In genomic region chr11:8777907-8778767, GRCh38 we compare ENCODE assay signal across 9 cellular contexts.
DNase-seq lines count a peak whose midpoint lies in the region; ATAC-seq, FAIRE-seq and TF ChIP-seq lines count a peak whose summit lies in the region.
"Had no signal": no experiment of that assay in that cellular context is flagged by ENCODE, and none has a peak within 500 bp of the region (broad histone marks: within the 10 kb centered on the region; RNA-seq: fewer than 3 reads in every experiment).

No MANE protein-coding gene starts in this region.

- H3F3A ChIP-seq in GM23248 (ENCODE audit: insufficient read depth) = peaks cover 17% of the 10 kb centered on the region

- DNase-seq in GM23248 (peak; percentile 68), astrocyte of the cerebellum (ENCODE audit: low read depth) (peak; percentile 42), keratinocyte (ENCODE audit: low read depth, low spot score) (no peak), SKM-1 (lab: John Stamatoyannopoulos, UW; ENCODE audit: unreplicated experiment) (no peak)
- no peak for DNase-seq in stimulated activated CD4-positive, alpha-beta T cell treated with anti-CD3 and anti-CD28 coated beads, Interleukin-1b, Interleukin-23, amount 100 ng/mL, for 48 hours

- H3K9me1 ChIP-seq in keratinocyte (ENCODE audit: control insufficient read depth, extremely low read depth, insufficient read depth, low read length) = no peaks in the 10 kb centered on the region

- H3K4me2 ChIP-seq in GM23248 (ENCODE audit: unreplicated experiment) (no peak overlapping the region), keratinocyte (ENCODE audit: control insufficient read depth, extremely low read depth, insufficient read depth, low read depth, low read length) (no peak overlapping the region)

- H3K9ac ChIP-seq in GM23248 (peak overlapping the region; percentile 11; the same call in 1 of the 2 replicates), keratinocyte (ENCODE audit: control insufficient read depth, extremely low read depth, insufficient read depth, low read length) (no peak overlapping the region), subcutaneous abdominal adipose tissue (ENCODE audit: low read length in 5 of 5) (no peak overlapping the region)

- H2AFZ ChIP-seq in GM23248 (no peak overlapping the region), keratinocyte (ENCODE audit: control insufficient read depth, low read length) (no peak overlapping the region)

- H3K79me2 ChIP-seq in GM23248 (ENCODE audit: insufficient read depth) = peaks cover 28% of the 10 kb centered on the region; the same call in 1 of the 2 replicates
- H3K79me2 ChIP-seq in keratinocyte (ENCODE audit: control insufficient read depth, insufficient read depth, low read length) = peaks cover 62% of the 10 kb centered on the region

- in situ Hi-C loops in GM23248 (cut with MboI) (no loop called here), astrocyte of the cerebellum (cut with HindIII; ENCODE audit: low sequenced_read_pairs) (no loop called here)

- H3K9me2 ChIP-seq in GM23248 (ENCODE audit: insufficient read depth) = no peaks in the 10 kb centered on the region

- FAIRE-seq in keratinocyte (lab: Jason Lieb, UNC) = peak; percentile 5
- FAIRE-seq: RCC 7860 had no signal

- H3K36me3 ChIP-seq in GM23248 (ENCODE audit: low read depth) (no peaks in the 10 kb centered on the region), keratinocyte (ENCODE audit: control insufficient read depth in 2 of 2, extremely low read depth in 1 of 2, insufficient read depth in 2 of 2, low read length in 2 of 2) (peaks cover 4 to 19% of the 10 kb centered on the region in 2 experiments), subcutaneous abdominal adipose tissue (ENCODE audit: control insufficient read depth in 5 of 5, insufficient read depth in 5 of 5, low read length in 5 of 5) (peaks cover 0 to 2% (median 0%) of the 10 kb centered on the region in 5 donors)

- dilution Hi-C loops in keratinocyte (cut with MboI; ENCODE audit: extremely low pct_ligation_motif_present, low sequenced_read_pairs) = no loop called here

- TF ChIP-seq CTCF in astrocyte of the cerebellum (IDR thresholded peaks at IDR 0.05; ENCODE audit: low read depth, low read length, missing control alignments) = no peak
- TF ChIP-seq CTCF in keratinocyte (optimal IDR thresholded peaks at IDR 0.05 in 1 of 3, IDR thresholded peaks at IDR 0.05 in 1 of 3, conservative IDR thresholded peaks at IDR 0.05 in 1 of 3; ENCODE audit: extremely low read depth in 1 of 3, insufficient read depth in 2 of 3, low read length in 3 of 3) = no peak

- H3K27me3 ChIP-seq in GM23248 (replicated peaks; ENCODE audit: insufficient read depth) (no peaks in the 10 kb centered on the region), keratinocyte (ENCODE audit: control insufficient read depth, extremely low read depth, insufficient read depth, low read length) (no peaks in the 10 kb centered on the region), subcutaneous abdominal adipose tissue (ENCODE audit: control insufficient read depth in 5 of 5, insufficient read depth in 4 of 5, low read length in 5 of 5) (no peaks in the 10 kb centered on the region)

- H3K27ac ChIP-seq in GM23248 (peak overlapping the region; percentile 23; the same call in 1 of the 2 replicates), keratinocyte (ENCODE audit: control insufficient read depth, insufficient read depth, low read length) (no peak overlapping the region), subcutaneous abdominal adipose tissue (ENCODE audit: low read depth, low read length) (peak overlapping the region; percentile 13)

- H4K20me1 ChIP-seq in GM23248 (ENCODE audit: insufficient read depth) (no peaks in the 10 kb centered on the region), keratinocyte (ENCODE audit: control insufficient read depth, extremely low read depth, insufficient read depth, low read length) (no peaks in the 10 kb centered on the region)

- no peaks in the 10 kb centered on the region for H3K9me3 ChIP-seq in GM23248 (ENCODE audit: low read depth)
- H3K9me3 ChIP-seq in keratinocyte (ENCODE audit: control insufficient read depth, low read depth, low read length) = no peaks in the 10 kb centered on the region
- H3K9me3 ChIP-seq in subcutaneous abdominal adipose tissue (ENCODE audit: control insufficient read depth in 5 of 5, low read length in 5 of 5) = no peaks in the 10 kb centered on the region

- no peak for ATAC-seq in HG03039 (IDR thresholded peaks at IDR 0.05; ENCODE audit: unreplicated experiment)
- ATAC-seq in GM21526 (IDR thresholded peaks at IDR 0.05; ENCODE audit: low FRiP score, unreplicated experiment) = no peak

- 28 to 31% methylated on average over 8 of the region's 8 CpGs for WGBS in GM23248 (ENCODE audit: low coverage in 1 of 2, low lambda C conversion rate in 2 of 2, missing lambda C conversion rate in 2 of 2), 2 experiments

- H3K4me1 ChIP-seq in GM23248 (ENCODE audit: insufficient read depth) (peaks cover 23% of the 10 kb centered on the region), keratinocyte (ENCODE audit: control insufficient read depth, extremely low read depth, insufficient read depth, low read length) (peaks cover 38% of the 10 kb centered on the region), subcutaneous abdominal adipose tissue (ENCODE audit: control insufficient read depth in 5 of 5, insufficient read depth in 5 of 5, low read length in 5 of 5) (peaks cover 1 to 20% (median 13%) of the 10 kb centered on the region in 5 donors)

- H3K4me3 ChIP-seq in GM23248 = no peak overlapping the region
- no peak overlapping the region for H3K4me3 ChIP-seq in astrocyte of the cerebellum (ENCODE audit: low read depth, low read length)
- H3K4me3 ChIP-seq in keratinocyte (ENCODE audit: control insufficient read depth in 2 of 3, extremely low read depth in 1 of 3, insufficient read depth in 2 of 3, low read depth in 1 of 3, low read length in 3 of 3) = no peak overlapping the region
- peak overlapping the region in 1 of 5 donors; percentile 8 for H3K4me3 ChIP-seq in subcutaneous abdominal adipose tissue (ENCODE audit: low read depth in 1 of 5, low read length in 5 of 5)

Comparison
In these comparisons a context has a peak if more than half of its experiments do, and no peak if none do; other contexts are left out.
1. DNase-seq: peak in GM23248 (single experiment) and astrocyte of the cerebellum (single experiment); none in keratinocyte (single experiment), stimulated activated CD4-positive, alpha-beta T cell treated with anti-CD3 and anti-CD28 coated beads, Interleukin-1b, Interleukin-23, amount 100 ng/mL, for 48 hours (single experiment) and SKM-1 (single experiment).